In the genomic region with DNA sequence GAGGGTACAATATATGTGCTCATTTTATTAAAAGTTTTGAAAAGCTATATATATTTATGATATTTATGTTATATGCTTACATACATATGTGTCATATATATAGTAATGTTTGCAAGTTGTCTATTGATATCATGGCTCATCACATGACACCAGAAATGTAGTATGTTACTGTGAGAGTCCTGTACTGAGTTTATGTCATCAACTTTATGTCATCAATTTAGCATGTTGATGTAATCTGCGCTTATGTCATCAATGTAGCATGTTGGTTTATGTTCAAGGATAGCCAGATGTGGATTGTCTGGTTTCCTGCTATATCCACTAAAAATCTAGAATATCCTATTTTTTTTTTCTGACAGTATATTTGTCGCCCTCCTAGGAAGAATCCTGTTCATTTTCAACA, we compare ENCODE assay signal across 31 cellular contexts.
"Had no signal": no experiment of that assay in that cellular context is flagged by ENCODE, and none has a peak within 500 bp of the region (broad histone marks: within the 10 kb centered on the region; RNA-seq: fewer than 3 reads in every experiment).

No MANE protein-coding gene starts in this region.

- H3K9me3 Mint-ChIP-seq: neural progenitor cell; stimulated activated naive CD8-positive, alpha-beta T cell treated with anti-CD3 and anti-CD28 coated beads, Interleukin-15, amount 100 ng/mL, for 72 hours; type B pancreatic cell had no signal

- H3K4me3 Mint-ChIP-seq: natural killer cell; nephron; neural progenitor cell; stimulated activated memory B cell treated with anti-CD40 and anti-IgM and Interleukin-4, amounts not matched to agents 10 μg/mL and 1 μg/mL and 100 μg/mL, for 72 hours; stimulated activated naive CD8-positive, alpha-beta T cell treated with anti-CD3 and anti-CD28 coated beads, Interleukin-15, amount 100 ng/mL, for 72 hours; type B pancreatic cell had no signal

- H3K4me1 ChIP-seq: neural progenitor cell, parathyroid adenoma, psoas muscle, spleen, suprapubic skin, testis, tibial artery, transverse colon, upper lobe of right lung, uterus had no signal

- DNase-seq: natural killer cell; occipital lobe; ovary; posterior cingulate gyrus; psoas muscle; right cardiac atrium; spleen; stimulated activated CD4-positive, alpha-beta T cell treated with anti-CD3 and anti-CD28 coated beads, Interleukin-12 subunit alpha, Interleukin-12 subunit beta, amount 100 ng/mL, for 4 hours; stimulated activated CD4-positive, alpha-beta T cell treated with anti-CD3 and anti-CD28 coated beads, Interleukin-1b, Interleukin-23, amount 100 ng/mL, for 48 hours; stimulated activated CD4-positive, alpha-beta T cell treated with anti-CD3 and anti-CD28 coated beads, Interleukin-4, amount 100 ng/mL, for 1 hour; stimulated activated CD4-positive, alpha-beta T cell treated with anti-CD3 and anti-CD28 coated beads, Interleukin-4, amount 100 ng/mL, for 4 hours; stimulated activated CD8-positive, alpha-beta memory T cell treated with anti-CD3 and anti-CD28 coated beads, Interleukin-4, amount 100 ng/mL, for 48 hours; stimulated activated naive CD4-positive, alpha-beta T cell; stimulated activated naive CD8-positive, alpha-beta T cell treated with anti-CD3 and anti-CD28 coated beads, Interleukin-15, amount 100 ng/mL, for 72 hours; stimulated activated naive CD8-positive, alpha-beta T cell treated with anti-CD3 and anti-CD28 coated beads, Interleukin-15, Interleukin-2, amounts not matched to agents 100 U/mL and 50 U/mL, for 24 hours; substantia nigra; testis; tibial artery; transverse colon; upper lobe of right lung; uterus had no signal

- H3K36me3 ChIP-seq: neural progenitor cell, ovary, suprapubic skin, tibial artery, transverse colon, upper lobe of right lung, uterus had no signal

- H3K4me2 ChIP-seq: neural progenitor cell, smooth muscle cell had no signal

- H3K27ac ChIP-seq: neural progenitor cell, ovary, parathyroid adenoma, psoas muscle, skin epidermis, spleen, suprapubic skin, testis, tibial artery, transverse colon, upper lobe of right lung, uterus had no signal

- H3K4me3 ChIP-seq: neural progenitor cell, ovary, psoas muscle, skin epidermis, smooth muscle cell, spleen, suprapubic skin, testis, tibial artery, transverse colon, upper lobe of right lung, uterus had no signal

- H3K36me3 Mint-ChIP-seq: natural killer cell, neural progenitor cell, type B pancreatic cell had no signal

- H3K4me1 Mint-ChIP-seq: natural killer cell; nephron; neural progenitor cell; stimulated activated memory B cell treated with anti-CD40 and anti-IgM and Interleukin-4, amounts not matched to agents 10 μg/mL and 1 μg/mL and 100 μg/mL, for 72 hours; stimulated activated naive CD8-positive, alpha-beta T cell treated with anti-CD3 and anti-CD28 coated beads, Interleukin-15, amount 100 ng/mL, for 72 hours had no signal

- H3K27me3 ChIP-seq: neural progenitor cell, ovary, spleen, suprapubic skin, testis, tibial artery, transverse colon, upper lobe of right lung, uterus had no signal

- H3K27ac Mint-ChIP-seq: natural killer cell; nephron; neural progenitor cell; progenitor cell of endocrine pancreas; stimulated activated memory B cell treated with anti-CD40 and anti-IgM and Interleukin-4, amounts not matched to agents 10 μg/mL and 1 μg/mL and 100 μg/mL, for 72 hours; stimulated activated naive CD8-positive, alpha-beta T cell treated with anti-CD3 and anti-CD28 coated beads, Interleukin-15, amount 100 ng/mL, for 72 hours; type B pancreatic cell had no signal

- H3K9ac ChIP-seq: neural progenitor cell, parathyroid adenoma had no signal

- H3K79me2 ChIP-seq: parathyroid adenoma had no signal

- H3K27me3 Mint-ChIP-seq: progenitor cell of endocrine pancreas; stimulated activated memory B cell treated with anti-CD40 and anti-IgM and Interleukin-4, amounts not matched to agents 10 μg/mL and 1 μg/mL and 100 μg/mL, for 72 hours; stimulated activated naive CD8-positive, alpha-beta T cell treated with anti-CD3 and anti-CD28 coated beads, Interleukin-15, amount 100 ng/mL, for 72 hours; type B pancreatic cell had no signal

- ATAC-seq: natural killer cell; psoas muscle; right cardiac atrium; sciatic nerve; stimulated activated memory B cell treated with anti-CD40 and anti-IgM and Interleukin-4, amounts not matched to agents 10 μg/mL and 1 μg/mL and 100 μg/mL, for 72 hours; stimulated activated naive CD8-positive, alpha-beta T cell treated with anti-CD3 and anti-CD28 coated beads, Interleukin-15, amount 100 ng/mL, for 72 hours; stimulated activated naive CD8-positive, alpha-beta T cell treated with anti-CD3 and anti-CD28 coated beads, Interleukin-15, Interleukin-2, amounts not matched to agents 100 U/mL and 50 U/mL, for 24 hours; upper lobe of right lung had no signal

- H3K9me3 ChIP-seq: ovary, psoas muscle, suprapubic skin, testis, transverse colon, upper lobe of right lung, uterus had no signal

- H2AFZ ChIP-seq: neural progenitor cell, parathyroid adenoma had no signal
